Comparison of ENCODE assay signal across 8 cellular contexts in genomic region chr17:67475161-67475887, GRCh38.
DNase-seq lines count a peak whose midpoint lies in the region; ATAC-seq and TF ChIP-seq lines count a peak whose summit lies in the region.

No MANE protein-coding gene starts in this region.

- peak; percentile 77 for ATAC-seq in stimulated activated naive CD8-positive, alpha-beta T cell treated with anti-CD3 and anti-CD28 coated beads, Interleukin-15, amount 100 ng/mL, for 72 hours

- TF ChIP-seq CTCF in LNCAP (IDR thresholded peaks at IDR 0.05) (peak; percentile 97), neural crest cell (conservative IDR thresholded peaks at IDR 0.05) (peak; percentile 69)

- peaks cover 6% of the 10 kb centered on the region for H3K36me3 Mint-ChIP-seq in neural crest cell (ENCODE audit: low read depth)

- H3K27ac Mint-ChIP-seq in neural crest cell (ENCODE audit: unreplicated experiment): no peak overlapping the region
- peak overlapping the region; percentile 65 to 91 for H3K27ac Mint-ChIP-seq in stimulated activated naive CD8-positive, alpha-beta T cell treated with anti-CD3 and anti-CD28 coated beads, Interleukin-15, amount 100 ng/mL, for 72 hours

- no peak overlapping the region for H3K4me3 Mint-ChIP-seq in neural crest cell
- peak overlapping the region; percentile 75 to 78 for H3K4me3 Mint-ChIP-seq in stimulated activated naive CD8-positive, alpha-beta T cell treated with anti-CD3 and anti-CD28 coated beads, Interleukin-15, amount 100 ng/mL, for 72 hours

- DNase-seq in SIG-M5 treated with dmso at 0.1 percent for 504 hours (lab: John Stamatoyannopoulos, UW; ENCODE audit: unreplicated experiment) (peak; percentile 90), SIG-M5 (lab: John Stamatoyannopoulos, UW) (no peak), RKO (ENCODE audit: low spot score) (peak; percentile 69), fibroblast of peridontal ligament (ENCODE audit: extremely low read depth) (peak; percentile 88), neural crest cell (ENCODE audit: low read depth, low spot score) (peak; percentile 62)
- peak; percentile 70 to 71 for DNase-seq in activated T-helper 1 cell treated with anti-CD3 and anti-CD28 coated beads, Interleukin-2, amount 50 U/mL, for 16 hours (ENCODE audit: low read depth in 1 of 2, low spot score in 1 of 2)
- peak; percentile 82 to 86 for DNase-seq in stimulated activated naive CD8-positive, alpha-beta T cell treated with anti-CD3 and anti-CD28 coated beads, Interleukin-15, amount 100 ng/mL, for 72 hours

- H3K27me3 Mint-ChIP-seq in neural crest cell (ENCODE audit: low read depth): no peaks in the 10 kb centered on the region
- H3K27me3 Mint-ChIP-seq in stimulated activated naive CD8-positive, alpha-beta T cell treated with anti-CD3 and anti-CD28 coated beads, Interleukin-15, amount 100 ng/mL, for 72 hours: no peaks in the 10 kb centered on the region

- peaks cover 5% of the 10 kb centered on the region for H3K9me3 Mint-ChIP-seq in neural crest cell
- H3K9me3 Mint-ChIP-seq in stimulated activated naive CD8-positive, alpha-beta T cell treated with anti-CD3 and anti-CD28 coated beads, Interleukin-15, amount 100 ng/mL, for 72 hours: peaks cover 6 to 9% of the 10 kb centered on the region in 2 donors

- H3K4me1 Mint-ChIP-seq in neural crest cell: peaks cover 45% of the 10 kb centered on the region
- peaks cover 70% of the 10 kb centered on the region for H3K4me1 Mint-ChIP-seq in stimulated activated naive CD8-positive, alpha-beta T cell treated with anti-CD3 and anti-CD28 coated beads, Interleukin-15, amount 100 ng/mL, for 72 hours
